In the genomic region with DNA sequence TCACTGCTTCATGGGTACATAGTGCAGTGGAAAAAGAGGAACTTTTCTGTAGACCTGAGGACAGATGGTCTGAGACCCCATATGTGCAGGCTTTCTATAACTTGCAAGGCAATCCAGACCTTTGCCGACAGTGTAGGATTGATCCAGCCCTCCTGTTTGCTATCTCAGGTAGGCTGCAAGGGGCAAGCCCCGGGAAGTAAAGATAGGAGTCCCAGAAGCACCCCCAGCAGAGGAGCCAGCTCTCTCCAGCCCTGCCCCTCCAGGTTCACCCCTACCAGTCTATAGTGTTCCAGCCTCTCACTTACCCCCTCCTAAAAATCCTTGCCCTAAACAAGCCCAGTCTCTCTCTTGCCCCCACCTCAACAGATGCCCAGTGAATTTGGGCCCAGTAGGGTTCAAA, we compare ENCODE assay signal across 34 cellular contexts.
"Had no signal": no experiment of that assay in that cellular context is flagged by ENCODE, and none has a peak within 500 bp of the region (broad histone marks: within the 10 kb centered on the region; RNA-seq: fewer than 3 reads in every experiment).

No MANE protein-coding gene starts in this region.

- DNase-seq: Karpas-422, Kasumi-1, MG63, MM.1S, MV-4-11, NCI-H1048, NCI-H1092, NCI-H1092 treated with DMSO at 0.1 percent for 48 hours, NCI-H1105, NCI-H1105 treated with DMSO at 0.1 percent for 48 hours, NCI-H1417, NCI-H1417 treated with DMSO at 0.1 percent for 48 hours, NCI-H1436, NCI-H1436 treated with DMSO at 0.1 percent for 48 hours, NCI-H146, NCI-H1694, NCI-H1694 treated with DMSO at 0.1 percent for 48 hours, NCI-H187, NCI-H187 treated with DMSO at 0.1 percent for 48 hours, NCI-H1930, NCI-H2029, NCI-H2029 treated with DMSO at 0.1 percent for 48 hours, NCI-H2081, NCI-H2081 treated with DMSO at 0.1 percent for 48 hours, NCI-H2107, NCI-H2171, NCI-H2171 treated with DMSO at 0.1 percent for 48 hours, NCI-H2227 treated with DMSO at 0.1 percent for 48 hours, NCI-H226, NCI-H345, NCI-H446, NCI-H446 treated with DMSO at 0.1 percent for 48 hours, NCI-H510A had no signal

- H3K9me3 ChIP-seq: MG63 had no signal

- H3K4me2 ChIP-seq: KMS-11 had no signal

- H3K36me3 ChIP-seq: MG63 had no signal

- H3K4me3 ChIP-seq: MG63 had no signal

- H3K9ac ChIP-seq: KMS-11 had no signal

- H3K27ac ChIP-seq: KMS-11 had no signal
